ENCODE assay signal across 22 cellular contexts in the genomic region with DNA sequence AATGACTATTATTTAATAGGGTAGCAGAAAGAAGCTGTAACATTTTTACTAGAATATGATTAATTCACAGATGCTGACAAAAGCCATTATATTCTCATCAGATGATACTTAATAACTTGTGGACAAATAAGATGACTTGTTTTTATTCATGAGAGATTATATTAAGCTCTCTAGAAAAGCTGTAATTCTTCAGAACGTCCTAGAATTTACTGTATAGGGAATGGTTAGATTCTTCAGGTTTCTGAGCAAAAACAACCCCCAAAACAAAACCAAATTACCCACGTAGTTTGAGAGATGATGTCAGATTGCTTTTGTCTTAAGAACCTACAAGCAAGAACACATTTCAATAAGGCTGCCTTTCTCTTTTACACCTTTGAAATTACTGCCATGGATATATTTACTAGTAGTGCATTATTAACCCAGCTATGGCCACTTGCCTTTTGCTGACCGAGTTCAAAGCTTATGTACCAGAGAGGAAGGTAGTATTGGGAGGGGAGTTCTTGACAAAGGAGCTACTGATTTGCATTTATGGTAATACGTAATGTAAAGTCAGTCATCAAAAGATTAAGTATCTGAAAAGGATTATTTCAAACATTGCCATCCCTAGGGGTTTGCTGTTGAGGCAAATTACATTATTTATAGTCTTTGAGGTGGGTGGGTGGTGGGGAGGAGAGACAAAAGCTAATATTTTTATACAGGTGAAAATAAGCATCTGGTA. TPM values are rescaled to one million over a fixed set of nuclear protein-coding genes. Genes with fewer than 3 reads are reported as not detected.
DNase-seq lines count a peak whose midpoint lies in the region; ATAC-seq, FAIRE-seq and TF ChIP-seq lines count a peak whose summit lies in the region.
"Had no signal": no experiment of that assay in that cellular context is flagged by ENCODE, and none has a peak within 500 bp of the region (broad histone marks: within the 10 kb centered on the region; RNA-seq: fewer than 3 reads in every experiment).

No MANE protein-coding gene starts in this region.

- H3K4me2 ChIP-seq in Karpas-422 (ENCODE audit: low read depth, low read length, poor library complexity, severe bottlenecking) (peak overlapping the region; percentile 61), K562 (ENCODE audit: insufficient read depth, low read length) (no peak overlapping the region)

- peak overlapping the region; percentile 19 for H3K27ac Mint-ChIP-seq in stimulated activated memory B cell treated with anti-CD40 and anti-IgM and Interleukin-4, amounts not matched to agents 10 μg/mL and 1 μg/mL and 100 μg/mL, for 72 hours
- no peak overlapping the region for H3K27ac Mint-ChIP-seq in chondrocyte (ENCODE audit: unreplicated experiment)

- BruUV-seq in K562 (replicated peaks; lab: Mats Ljungman, UMichigan): TSS peak; percentile 97

- peaks cover 16% of the 10 kb centered on the region for H3K36me3 Mint-ChIP-seq in stimulated activated memory B cell treated with anti-CD40 and anti-IgM and Interleukin-4, amounts not matched to agents 10 μg/mL and 1 μg/mL and 100 μg/mL, for 72 hours
- no peaks in the 10 kb centered on the region for H3K36me3 Mint-ChIP-seq in chondrocyte (ENCODE audit: low read depth)

- WGBS in K562 (ENCODE audit: insufficient coverage, low coverage, missing lambda C conversion rate): 56% methylated on average over 4 of the region's 4 CpGs

- intact Hi-C loops in K562 (cut with micrococcal nuclease): no loop called here

- in situ Hi-C loops in K562 (cut with MboI): no loop called here

- H2AFZ ChIP-seq in Karpas-422 (ENCODE audit: low read length) (no peak overlapping the region), K562 (ENCODE audit: low read depth, low read length) (no peak overlapping the region)

- CTCF ChIA-PET in K562 (lab: Yijun Ruan, JAX; ENCODE audit: low intra/inter-chr PET ratio): no interaction called here

- H3K4me3 Mint-ChIP-seq in stimulated activated memory B cell treated with anti-CD40 and anti-IgM and Interleukin-4, amounts not matched to agents 10 μg/mL and 1 μg/mL and 100 μg/mL, for 72 hours: no peak overlapping the region
- no peak overlapping the region for H3K4me3 Mint-ChIP-seq in chondrocyte (ENCODE audit: unreplicated experiment)

- H3K36me3 ChIP-seq in Karpas-422 (ENCODE audit: insufficient read depth, low read length): no peaks in the 10 kb centered on the region
- H3K36me3 ChIP-seq in K562 (ENCODE audit: control insufficient read depth, insufficient read depth, low read length): no peaks in the 10 kb centered on the region
- H3K36me3 ChIP-seq: HAP-1 had no signal

- H3K27ac ChIP-seq in Karpas-422 (ENCODE audit: low read length): peak overlapping the region; percentile 83
- peak overlapping the region; percentile 43; the same call in 1 of the 3 replicates for H3K27ac ChIP-seq in K562 (ENCODE audit: extremely low read depth, low read depth, low read length)
- H3K27ac ChIP-seq: C4-2B, SJSA1 had no signal

- peak; percentile 89 for TF ChIP-seq POLR2A in K562 (conservative IDR thresholded peaks at IDR 0.05)

- H3K27me3 ChIP-seq in Karpas-422 (ENCODE audit: low read length) (no peaks in the 10 kb centered on the region), K562 (ENCODE audit: control insufficient read depth in 2 of 2, insufficient read depth in 2 of 2, low read length in 2 of 2) (no peaks in the 10 kb centered on the region)
- H3K27me3 ChIP-seq: SJSA1 had no signal

- H3K9ac ChIP-seq in Karpas-422 (ENCODE audit: low read length) (peak overlapping the region; percentile 30; the same call in 1 of the 2 replicates), K562 (ENCODE audit: insufficient read depth in 1 of 2, low read depth in 2 of 2, low read length in 2 of 2) (no peak overlapping the region)

- H3K27me3 Mint-ChIP-seq in stimulated activated memory B cell treated with anti-CD40 and anti-IgM and Interleukin-4, amounts not matched to agents 10 μg/mL and 1 μg/mL and 100 μg/mL, for 72 hours: no peaks in the 10 kb centered on the region
- no peaks in the 10 kb centered on the region for H3K27me3 Mint-ChIP-seq in chondrocyte (ENCODE audit: low read depth)

- POLR2A ChIA-PET in K562 (lab: Yijun Ruan, JAX): interaction anchor here (0.6 to 2.2 kb wide), 8 partner anchors 8 to 689 kb away, joined by 3 to 13 read pairs (median 3); no protein-coding TSS in a partner anchor

- H3K4me1 ChIP-seq in Karpas-422 (ENCODE audit: low read length): peaks cover 73% of the 10 kb centered on the region
- H3K4me1 ChIP-seq in K562 (replicated peaks in 1 of 2; ENCODE audit: control insufficient read depth in 2 of 2, insufficient read depth in 2 of 2, low read length in 2 of 2): peaks cover 0 to 6% of the 10 kb centered on the region in 2 experiments; a peak in 2 of 5 replicates
- H3K4me1 ChIP-seq: SJSA1 had no signal

- H3K4me1 Mint-ChIP-seq in stimulated activated memory B cell treated with anti-CD40 and anti-IgM and Interleukin-4, amounts not matched to agents 10 μg/mL and 1 μg/mL and 100 μg/mL, for 72 hours: peaks cover 58% of the 10 kb centered on the region
- peaks cover 16% of the 10 kb centered on the region for H3K4me1 Mint-ChIP-seq in chondrocyte (ENCODE audit: low read depth)

- peaks cover 2% of the 10 kb centered on the region for H3K9me3 Mint-ChIP-seq in stimulated activated memory B cell treated with anti-CD40 and anti-IgM and Interleukin-4, amounts not matched to agents 10 μg/mL and 1 μg/mL and 100 μg/mL, for 72 hours
- peaks cover 8% of the 10 kb centered on the region for H3K9me3 Mint-ChIP-seq in chondrocyte (ENCODE audit: low read depth)

- H4K20me1 ChIP-seq in Karpas-422 (ENCODE audit: insufficient read depth, low read depth, low read length) (peaks cover 12% of the 10 kb centered on the region; the same call in 1 of the 2 replicates), K562 (replicated peaks; ENCODE audit: control insufficient read depth, insufficient read depth, low read length) (no peaks in the 10 kb centered on the region)

- FAIRE-seq in GM19239 (lab: Jason Lieb, UNC): peak; percentile 14
- FAIRE-seq in K562 (lab: Jason Lieb, UNC): no peak
- FAIRE-seq: G401.6 had no signal

- no peak for DNase-seq in GM19239 (ENCODE audit: insufficient read length, low spot score)
- peak; percentile 70 for DNase-seq in Karpas-422
- DNase-seq in K562 (ENCODE audit: extremely low read depth in 1 of 4, low spot score in 3 of 4): no peak
- DNase-seq in chondrocyte (ENCODE audit: low spot score): no peak
- no peak for DNase-seq in DMS153 (lab: John Stamatoyannopoulos, UW)
- DNase-seq in stimulated activated naive CD8-positive, alpha-beta T cell treated with anti-CD3 and anti-CD28 coated beads, Interleukin-15, Interleukin-2, amounts not matched to agents 100 U/mL and 50 U/mL, for 24 hours: no peak
- DNase-seq: ACHN, DND-41, KG1, MV-4-11, NCI-H1417 treated with DMSO at 0.1 percent for 48 hours, NCI-H187 treated with DMSO at 0.1 percent for 48 hours, NCI-H345, NCI-H524 treated with DMSO at 0.1 percent for 48 hours, SW 1271, T-helper 2 cell had no signal

- no peaks in the 10 kb centered on the region for H3K9me1 ChIP-seq in K562 (ENCODE audit: control insufficient read depth, insufficient read depth, low read length)

- TF ChIP-seq CTCF in K562 (IDR thresholded peaks at IDR 0.05 in 2 of 3, conservative IDR thresholded peaks at IDR 0.05 in 1 of 3; ENCODE audit: insufficient read depth in 2 of 3, low read depth in 1 of 3, low read length in 3 of 3): no peak
- TF ChIP-seq CTCF in chondrocyte (IDR thresholded peaks at IDR 0.05): no peak

- TF ChIP-seq EP300 in K562 (IDR thresholded peaks at IDR 0.05; ENCODE audit: low read length): no peak

- H3K9me3 ChIP-seq in Karpas-422 (ENCODE audit: low read length): no peaks in the 10 kb centered on the region
- H3K9me3 ChIP-seq in K562 (replicated peaks; ENCODE audit: control insufficient read depth, insufficient read depth, low read depth, low read length): no peaks in the 10 kb centered on the region
- H3K9me3 ChIP-seq: HAP-1, SJSA1 had no signal

- H3K4me3 ChIP-seq in Karpas-422 (ENCODE audit: low read length) (peak overlapping the region; percentile 34), K562 (no peak overlapping the region)
- H3K4me3 ChIP-seq: HAP-1, SJSA1 had no signal

- no peaks in the 10 kb centered on the region for H3K9me2 ChIP-seq in Karpas-422 (replicated peaks; ENCODE audit: insufficient read depth, low read length)

- peaks cover 92% of the 10 kb centered on the region for H3K79me2 ChIP-seq in Karpas-422 (ENCODE audit: low read length)
- peaks cover 76% of the 10 kb centered on the region for H3K79me2 ChIP-seq in K562 (ENCODE audit: control insufficient read depth, insufficient read depth, low read length)

- no peak for TF ChIP-seq RAD21 in K562 (CRISPR knock-in tag; conservative IDR thresholded peaks at IDR 0.05 in 1 of 2, IDR thresholded peaks at IDR 0.05 in 1 of 2)

- ATAC-seq in K562: peak; percentile 47
- ATAC-seq in stimulated activated memory B cell treated with anti-CD40 and anti-IgM and Interleukin-4, amounts not matched to agents 10 μg/mL and 1 μg/mL and 100 μg/mL, for 72 hours: no peak
- ATAC-seq in stimulated activated naive CD8-positive, alpha-beta T cell treated with anti-CD3 and anti-CD28 coated beads, Interleukin-15, Interleukin-2, amounts not matched to agents 100 U/mL and 50 U/mL, for 24 hours: no peak
- ATAC-seq: Panc1 had no signal

TF ChIP-seq in K562, 482 proteins besides CTCF, POLR2A, EP300 and RAD21 (continues in another document):
- TF ChIP-seq DIDO1 (tag; IDR thresholded peaks at IDR 0.05; ENCODE audit: low read depth) (no peak), ZNF77 (CRISPR knock-in tag; IDR thresholded peaks at IDR 0.05) (no peak), BCOR (IDR thresholded peaks at IDR 0.05) (no peak), PTBP1 (IDR thresholded peaks at IDR 0.05; ENCODE audit: low read depth, low read length) (no peak)

RNA-seq across cellular contexts. Expression of gene NLK, which starts 51.7 kb away (rescaled TPM):
- 36.0 and 60.0 TPM in 2 replicates for total RNA-seq in Karpas-422 (2014; rRNA removed; shearing (Covaris generic); ENCODE audit: low replicate concordance)
- total RNA-seq in K562 (2011; cell fraction: chromatin; rRNA removed; ENCODE audit: low replicate concordance): 88.0 and 129 TPM in 2 replicates
- 64.0 and 66.8 TPM in 2 replicates for total RNA-seq in K562 (2011; cell fraction: nucleolus; rRNA removed)
- 80.4 and 113 TPM in 2 replicates for total RNA-seq in K562 (2011; cell fraction: nucleoplasm; rRNA removed)
- total RNA-seq in K562 (2014; rRNA removed): 25.7 and 25.8 TPM in 2 replicates
- total RNA-seq in K562 (2014; rRNA removed; fragmentation: Illumina TruSeq; extraction: Trizol): 26.3 and 29.8 TPM in 2 replicates
- total RNA-seq in K562 (2015; rRNA removed; fragmentation: Illumina TruSeq; extraction: Trizol): 33.2 and 33.7 TPM in 2 replicates
- 29.1 and 29.2 TPM in 2 replicates for total RNA-seq in K562 (2021)
- 44.4 and 59.6 TPM in 2 replicates for polyA plus RNA-seq in K562 (2011; rRNA removed)
- polyA plus RNA-seq in K562 (2011; cell fraction: cytosol; rRNA removed): 26.6 and 30.8 TPM in 2 replicates
- polyA plus RNA-seq in K562 (2011; cell fraction: nucleus; rRNA removed): 92.1 and 137 TPM in 2 replicates
- 24.3 and 28.6 TPM in 2 replicates for polyA plus RNA-seq in K562 (2012)
- 30.5 and 33.7 TPM in 2 replicates for polyA plus RNA-seq in K562 (2014; fragmentation: Illumina TruSeq; extraction: Trizol)
- polyA plus RNA-seq in K562 (2014; fragmentation: Nextera tagmentation; extraction: Ambion mirVana): 10 to 100 TPM; 10.9 to 11.1 TPM
- polyA plus RNA-seq in K562 (2014; rRNA removed): 26.7 and 27.7 TPM in 2 replicates
- 58.5 and 80.6 TPM in 2 replicates for polyA minus RNA-seq in K562 (2011; rRNA and poly(A)+ RNA removed)
- 21.7 and 34.5 TPM in 2 replicates for polyA minus RNA-seq in K562 (2011; cell fraction: cytosol; rRNA and poly(A)+ RNA removed)
- polyA minus RNA-seq in K562 (2011; cell fraction: nucleus; rRNA and poly(A)+ RNA removed): 64.1 and 102 TPM in 2 replicates
- 11.8 to 14.5 TPM (median 12.9 TPM) in 3 replicates for total RNA-seq in chondrocyte
